Comparison of ENCODE assay signal across 17 cellular contexts in the genomic region with DNA sequence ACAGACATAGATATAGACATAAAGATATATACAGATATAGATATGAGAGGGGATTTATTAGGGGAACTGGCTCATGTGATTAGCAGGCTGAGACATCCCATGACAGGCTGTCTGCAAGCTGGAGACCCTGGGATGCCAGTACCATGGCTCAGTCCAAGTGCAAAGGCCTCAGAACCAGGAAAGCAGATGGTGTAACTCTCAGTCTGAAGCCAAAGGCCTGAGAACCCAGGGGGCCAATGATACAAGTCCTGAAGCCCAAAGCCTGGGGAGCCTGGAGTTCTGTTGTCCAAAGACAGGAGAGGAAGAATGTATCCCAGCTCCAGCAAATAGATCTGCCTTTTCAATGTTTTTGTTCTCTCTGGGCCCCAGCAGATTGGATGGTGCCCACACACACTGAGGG. TPM values are rescaled to one million over a fixed set of nuclear protein-coding genes. Genes with fewer than 3 reads are reported as not detected.
A peak's percentile ranks its signal among the peaks of the same experiment; 100 is the strongest.
DNase-seq lines count a peak whose midpoint lies in the region; ATAC-seq and TF ChIP-seq lines count a peak whose summit lies in the region.
"Had no signal": no experiment of that assay in that cellular context is flagged by ENCODE, and none has a peak within 500 bp of the region (broad histone marks: within the 10 kb centered on the region; RNA-seq: fewer than 3 reads in every experiment).

No MANE protein-coding gene starts in this region.

- DNase-seq in right atrium auricular region (ENCODE audit: low spot score) (no peak), left cardiac atrium (no peak), cerebellar cortex (ENCODE audit: low spot score) (peak; percentile 64), islet precursor cell (no peak)
- DNase-seq in natural killer cell treated with Interleukin-12 subunit alpha and Interleukin-12 subunit beta and Interleukin-15 and Interleukin-18, amount 100 ng/mL, for 72 hours (ENCODE audit: low spot score) = no peak
- no peak for DNase-seq in central memory CD4-positive, alpha-beta T cell
- no peak for DNase-seq in effector CD4-positive, alpha-beta T cell
- DNase-seq: activated CD4-positive, alpha-beta T cell treated with anti-CD3 and anti-CD28 coated beads for 1 hour; cortex of kidney; DMS153; left lung; NCI-H2029 treated with DMSO at 0.1 percent for 48 hours; NCI-H526 treated with DMSO at 0.1 percent for 48 hours had no signal

- no peaks in the 10 kb centered on the region for H3K27me3 Mint-ChIP-seq in natural killer cell treated with Interleukin-12 subunit alpha and Interleukin-12 subunit beta and Interleukin-15 and Interleukin-18, amount 100 ng/mL, for 72 hours
- H3K27me3 Mint-ChIP-seq: stimulated activated naive CD8-positive, alpha-beta T cell treated with anti-CD3 and anti-CD28 coated beads, Interleukin-15, Interleukin-2, amounts not matched to agents 100 ng/mL and 50 ng/mL, for 24 hours had no signal

- H3K9me3 ChIP-seq in right atrium auricular region = no peaks in the 10 kb centered on the region
- H3K9me3 ChIP-seq: left lung had no signal

- H3K4me3 ChIP-seq in right atrium auricular region = no peak overlapping the region
- H3K4me3 ChIP-seq: left lung, skin epidermis had no signal

- H3K4me3 Mint-ChIP-seq in natural killer cell treated with Interleukin-12 subunit alpha and Interleukin-12 subunit beta and Interleukin-15 and Interleukin-18, amount 100 ng/mL, for 72 hours = peak overlapping the region; percentile 85

- ATAC-seq in left cardiac atrium = no peak
- no peak for ATAC-seq in natural killer cell treated with Interleukin-12 subunit alpha and Interleukin-12 subunit beta and Interleukin-15 and Interleukin-18, amount 100 ng/mL, for 72 hours
- no peak for ATAC-seq in HG02623 (IDR thresholded peaks at IDR 0.05; ENCODE audit: unreplicated experiment)
- ATAC-seq: left lung had no signal

- no peaks in the 10 kb centered on the region for H3K27me3 ChIP-seq in right atrium auricular region
- H3K27me3 ChIP-seq: left lung had no signal

- peak overlapping the region in 1 of 2 donors; percentile 65 for H3K27ac Mint-ChIP-seq in natural killer cell treated with Interleukin-12 subunit alpha and Interleukin-12 subunit beta and Interleukin-15 and Interleukin-18, amount 100 ng/mL, for 72 hours
- H3K27ac Mint-ChIP-seq: stimulated activated naive CD8-positive, alpha-beta T cell treated with anti-CD3 and anti-CD28 coated beads, Interleukin-15, Interleukin-2, amounts not matched to agents 100 ng/mL and 50 ng/mL, for 24 hours had no signal

- H3K4me1 Mint-ChIP-seq in natural killer cell treated with Interleukin-12 subunit alpha and Interleukin-12 subunit beta and Interleukin-15 and Interleukin-18, amount 100 ng/mL, for 72 hours (ENCODE audit: low read depth in 2 of 2) = peaks cover 68 to 80% of the 10 kb centered on the region in 2 donors

- peaks cover 0 to 91% of the 10 kb centered on the region in 2 donors for H3K4me1 ChIP-seq in right atrium auricular region

- TF ChIP-seq CTCF in right atrium auricular region (IDR thresholded peaks at IDR 0.05) = no peak

- no peaks in the 10 kb centered on the region for H3K9me3 Mint-ChIP-seq in natural killer cell treated with Interleukin-12 subunit alpha and Interleukin-12 subunit beta and Interleukin-15 and Interleukin-18, amount 100 ng/mL, for 72 hours
- H3K9me3 Mint-ChIP-seq: stimulated activated naive CD8-positive, alpha-beta T cell treated with anti-CD3 and anti-CD28 coated beads, Interleukin-15, Interleukin-2, amounts not matched to agents 100 ng/mL and 50 ng/mL, for 24 hours had no signal

- H3K27ac ChIP-seq in right atrium auricular region = peak overlapping the region; percentile 30 to 54

- no peaks in the 10 kb centered on the region for H3K36me3 ChIP-seq in right atrium auricular region
- H3K36me3 ChIP-seq: left lung had no signal

- intact Hi-C loops in left cardiac atrium (cut with DNase I) = no loop called here

- H3K36me3 Mint-ChIP-seq in natural killer cell treated with Interleukin-12 subunit alpha and Interleukin-12 subunit beta and Interleukin-15 and Interleukin-18, amount 100 ng/mL, for 72 hours = no peaks in the 10 kb centered on the region

RNA-seq across cellular contexts. Expression of gene NCOA4, which starts 5.5 kb away (rescaled TPM):
- total RNA-seq in right atrium auricular region (100 to 1,000 TPM; 155 to 259 TPM), left cardiac atrium (100 to 1,000 TPM; 178 to 206 TPM)
- total RNA-seq in natural killer cell treated with Interleukin-12 subunit alpha and Interleukin-12 subunit beta and Interleukin-15 and Interleukin-18, amount 100 ng/mL, for 72 hours = 100 to 1,000 TPM; 101 to 129 TPM

RNA-seq across cellular contexts. Expression of gene MSMB, which starts 21.1 kb away (rescaled TPM):
- not detected for total RNA-seq in right atrium auricular region
- not detected for total RNA-seq in left cardiac atrium
- total RNA-seq in natural killer cell treated with Interleukin-12 subunit alpha and Interleukin-12 subunit beta and Interleukin-15 and Interleukin-18, amount 100 ng/mL, for 72 hours = not detected
- total RNA-seq: T-helper 2 cell treated with Interferon-gamma antibody and Interleukin-4, amounts not matched to agents 100 ng/mL and 5 ng/mL, for 36 hours had no signal

RNA-seq across cellular contexts. Expression of gene TIMM23, which starts 52.7 kb away (rescaled TPM):
- 10 to 100 TPM; 67.6 to 88.8 TPM for total RNA-seq in right atrium auricular region
- 10 to 100 TPM; 59.2 to 80.5 TPM for total RNA-seq in left cardiac atrium
- 10 to 100 TPM; 71.6 to 80.1 TPM for total RNA-seq in natural killer cell treated with Interleukin-12 subunit alpha and Interleukin-12 subunit beta and Interleukin-15 and Interleukin-18, amount 100 ng/mL, for 72 hours
